Comparison of ENCODE assay signal across 26 cellular contexts in the genomic region with DNA sequence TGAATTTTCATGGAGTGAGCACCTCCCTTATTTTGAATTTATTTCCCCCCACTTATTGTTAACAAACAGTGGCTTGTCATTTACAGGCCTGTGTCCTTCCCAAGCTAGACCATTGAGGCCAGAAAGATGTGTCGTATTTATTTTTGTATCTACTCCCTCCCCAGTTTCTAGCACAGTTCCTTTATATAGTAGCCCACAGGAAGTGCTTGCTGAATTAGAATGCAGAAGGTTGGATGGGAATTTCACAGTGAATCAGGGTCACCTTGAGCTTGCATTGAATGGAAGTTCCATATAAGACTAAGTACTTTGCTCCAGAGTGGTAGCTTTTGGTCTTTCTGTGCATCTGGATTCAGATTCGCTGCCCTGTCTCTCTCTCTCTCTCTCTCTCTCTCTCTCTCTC. TPM values are rescaled to one million over a fixed set of nuclear protein-coding genes. Genes with fewer than 3 reads are reported as not detected.
"Had no signal": no experiment of that assay in that cellular context is flagged by ENCODE, and none has a peak within 500 bp of the region (broad histone marks: within the 10 kb centered on the region; RNA-seq: fewer than 3 reads in every experiment).

No MANE protein-coding gene starts in this region.

- H3K4me3 Mint-ChIP-seq: activated CD4-positive, alpha-beta memory T cell treated with anti-CD3 and anti-CD28 coated beads, Interleukin-2, amount 10 ng/mL, durations not matched to agents 7 days and 5 days; activated CD4-positive, alpha-beta T cell treated with anti-CD3 and anti-CD28 coated beads for 36 hours; activated naive CD4-positive, alpha-beta T cell treated with anti-CD3 and anti-CD28 coated beads, Interleukin-2, amount 10 ng/mL, durations not matched to agents 7 days and 5 days; activated naive CD8-positive, alpha-beta T cell treated with anti-CD3 and anti-CD28 coated beads for 36 hours; activated T-helper 17 cell treated with anti-CD3 and anti-CD28 coated beads, Interleukin-2, amount 50 U/mL, for 72 hours had no signal

- H3K36me3 ChIP-seq: SJCRH30, WERI-Rb-1 had no signal

- H3K4me2 ChIP-seq: SK-N-SH had no signal

- H3K36me3 Mint-ChIP-seq: activated naive CD4-positive, alpha-beta T cell treated with anti-CD3 and anti-CD28 coated beads, Interleukin-2, amount 10 ng/mL, durations not matched to agents 7 days and 5 days; activated naive CD8-positive, alpha-beta T cell treated with anti-CD3 and anti-CD28 coated beads for 36 hours had no signal

- DNase-seq: activated CD4-positive, alpha-beta memory T cell treated with anti-CD3 and anti-CD28 coated beads, Interleukin-2, amount 10 ng/mL, durations not matched to agents 7 days and 5 days; activated CD4-positive, alpha-beta T cell treated with anti-CD3 and anti-CD28 coated beads for 36 hours; activated CD4-positive, alpha-beta T cell treated with anti-CD3 and anti-CD28 coated beads, Interleukin-2, amount 50 U/mL, for 1 hour; activated gamma-delta T cell; activated naive CD4-positive, alpha-beta T cell treated with anti-CD3 and anti-CD28 coated beads, Interleukin-2, amount 10 ng/mL, durations not matched to agents 7 days and 5 days; activated naive CD8-positive, alpha-beta T cell treated with anti-CD3 and anti-CD28 coated beads for 36 hours; activated T-cell treated with anti-CD3 and anti-CD28 coated beads for 4 hours; activated T-cell treated with anti-CD3 and anti-CD28 coated beads, Interleukin-2, amount 50 U/mL, for 48 hours; caudate nucleus; NCI-H1048; NCI-H2029; NCI-H2107; NCI-H2171 treated with DMSO at 0.1 percent for 48 hours; NCI-H226; NCI-H526; NCI-H82; NK-92 treated with Interleukin-12 subunit alpha and Interleukin-12 subunit beta, amount 100 ng/mL, for 24 hours; OCI-M1; Right ventricle myocardium superior; SJCRH30; SK-N-SH; T-helper 1 cell; WERI-Rb-1 had no signal

- H3K4me1 Mint-ChIP-seq: activated CD4-positive, alpha-beta T cell treated with anti-CD3 and anti-CD28 coated beads for 36 hours; activated naive CD4-positive, alpha-beta T cell treated with anti-CD3 and anti-CD28 coated beads, Interleukin-2, amount 10 ng/mL, durations not matched to agents 7 days and 5 days; activated T-helper 17 cell treated with anti-CD3 and anti-CD28 coated beads, Interleukin-2, amount 50 U/mL, for 72 hours had no signal

- H3K4me3 ChIP-seq: SJCRH30 had no signal

- ATAC-seq: activated CD4-positive, alpha-beta T cell treated with anti-CD3 and anti-CD28 coated beads for 36 hours; activated T-helper 17 cell treated with anti-CD3 and anti-CD28 coated beads, Interleukin-2, amount 50 U/mL, for 72 hours; Panc1 had no signal

- H3K27me3 Mint-ChIP-seq: activated CD4-positive, alpha-beta memory T cell treated with anti-CD3 and anti-CD28 coated beads, Interleukin-2, amount 10 ng/mL, durations not matched to agents 7 days and 5 days; activated naive CD8-positive, alpha-beta T cell treated with anti-CD3 and anti-CD28 coated beads for 36 hours; activated T-helper 17 cell treated with anti-CD3 and anti-CD28 coated beads, Interleukin-2, amount 50 U/mL, for 72 hours had no signal

- H3K9ac ChIP-seq: SK-N-SH had no signal

- H3K27ac Mint-ChIP-seq: activated CD4-positive, alpha-beta memory T cell treated with anti-CD3 and anti-CD28 coated beads, Interleukin-2, amount 10 ng/mL, durations not matched to agents 7 days and 5 days; activated CD4-positive, alpha-beta T cell treated with anti-CD3 and anti-CD28 coated beads for 36 hours; activated naive CD4-positive, alpha-beta T cell treated with anti-CD3 and anti-CD28 coated beads, Interleukin-2, amount 10 ng/mL, durations not matched to agents 7 days and 5 days; activated naive CD8-positive, alpha-beta T cell treated with anti-CD3 and anti-CD28 coated beads for 36 hours; activated T-helper 17 cell treated with anti-CD3 and anti-CD28 coated beads, Interleukin-2, amount 50 U/mL, for 72 hours had no signal

- H3K9me3 Mint-ChIP-seq: activated CD4-positive, alpha-beta memory T cell treated with anti-CD3 and anti-CD28 coated beads, Interleukin-2, amount 10 ng/mL, durations not matched to agents 7 days and 5 days; activated naive CD4-positive, alpha-beta T cell treated with anti-CD3 and anti-CD28 coated beads, Interleukin-2, amount 10 ng/mL, durations not matched to agents 7 days and 5 days; activated naive CD8-positive, alpha-beta T cell treated with anti-CD3 and anti-CD28 coated beads for 36 hours; activated T-helper 17 cell treated with anti-CD3 and anti-CD28 coated beads, Interleukin-2, amount 50 U/mL, for 72 hours had no signal

- H3K9me3 ChIP-seq: SJCRH30, SK-N-SH had no signal

- H3K27ac ChIP-seq: RWPE1, SJCRH30, WERI-Rb-1 had no signal

- H3K4me1 ChIP-seq: SJCRH30 had no signal

- H3K27me3 ChIP-seq: SJCRH30 had no signal

RNA-seq across cellular contexts. Expression of gene OSBP2, which starts 35.7 kb away (rescaled TPM):
- total RNA-seq: SJCRH30 had no signal
